9 cellular contexts compared by ENCODE assay signal in the genomic region with DNA sequence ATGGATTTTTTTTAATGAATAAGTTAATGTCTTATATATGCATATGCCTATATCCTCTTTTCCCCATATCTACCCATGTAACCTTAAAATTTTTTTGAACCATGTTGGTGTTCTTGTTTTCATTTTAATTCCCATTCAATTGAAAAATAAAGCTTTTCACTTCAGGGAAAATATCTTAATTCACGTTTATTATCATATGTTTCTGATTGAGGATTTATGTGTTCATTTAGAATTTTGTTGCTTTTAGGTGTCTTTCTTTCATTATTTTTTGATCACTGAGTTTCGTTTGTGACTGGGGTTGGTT.
"Had no signal": no experiment of that assay in that cellular context is flagged by ENCODE, and none has a peak within 500 bp of the region (broad histone marks: within the 10 kb centered on the region; RNA-seq: fewer than 3 reads in every experiment).

No MANE protein-coding gene starts in this region.

- H3K36me3 ChIP-seq: uterus had no signal

- H3K27ac Mint-ChIP-seq: activated CD4-positive, alpha-beta memory T cell treated with anti-CD3 and anti-CD28 coated beads for 36 hours; activated CD4-positive, alpha-beta T cell treated with anti-CD3 and anti-CD28 coated beads for 36 hours; stimulated activated memory B cell treated with anti-CD40 and anti-IgM and Interleukin-4, amounts not matched to agents 10 μg/mL and 1 μg/mL and 100 μg/mL, for 72 hours had no signal

- H3K27me3 ChIP-seq: dorsolateral prefrontal cortex, tibial artery, uterus had no signal

- H3K9me3 ChIP-seq: tibial artery, uterus had no signal

- H3K4me1 Mint-ChIP-seq: stimulated activated memory B cell treated with anti-CD40 and anti-IgM and Interleukin-4, amounts not matched to agents 10 μg/mL and 1 μg/mL and 100 μg/mL, for 72 hours had no signal

- H3K9me3 Mint-ChIP-seq: activated CD4-positive, alpha-beta memory T cell treated with anti-CD3 and anti-CD28 coated beads for 36 hours; activated T-cell treated with anti-CD3 and anti-CD28 coated beads, Interleukin-2, amount 50 U/mL, for 4 hours; naive B cell; stimulated activated memory B cell treated with anti-CD40 and anti-IgM and Interleukin-4, amounts not matched to agents 10 μg/mL and 1 μg/mL and 100 μg/mL, for 72 hours had no signal

- H3K4me3 ChIP-seq: dorsolateral prefrontal cortex, tibial artery, uterus had no signal

- H3K27me3 Mint-ChIP-seq: activated CD4-positive, alpha-beta memory T cell treated with anti-CD3 and anti-CD28 coated beads for 36 hours; activated CD4-positive, alpha-beta T cell treated with anti-CD3 and anti-CD28 coated beads for 36 hours; naive B cell; stimulated activated memory B cell treated with anti-CD40 and anti-IgM and Interleukin-4, amounts not matched to agents 10 μg/mL and 1 μg/mL and 100 μg/mL, for 72 hours; T-helper 17 cell had no signal

- H3K27ac ChIP-seq: dorsolateral prefrontal cortex, tibial artery, uterus had no signal

- ATAC-seq: stimulated activated memory B cell treated with anti-CD40 and anti-IgM and Interleukin-4, amounts not matched to agents 10 μg/mL and 1 μg/mL and 100 μg/mL, for 72 hours had no signal

- H3K4me1 ChIP-seq: tibial artery, uterus had no signal

- H3K4me3 Mint-ChIP-seq: activated CD4-positive, alpha-beta memory T cell treated with anti-CD3 and anti-CD28 coated beads for 36 hours; activated CD4-positive, alpha-beta T cell treated with anti-CD3 and anti-CD28 coated beads for 36 hours; activated T-cell treated with anti-CD3 and anti-CD28 coated beads, Interleukin-2, amount 50 U/mL, for 4 hours; naive B cell; stimulated activated memory B cell treated with anti-CD40 and anti-IgM and Interleukin-4, amounts not matched to agents 10 μg/mL and 1 μg/mL and 100 μg/mL, for 72 hours; T-helper 17 cell had no signal
